ENCODE assay signal across 8 cellular contexts in genomic region chrX:130171446-130172126, GRCh38. TPM values are rescaled to one million over a fixed set of nuclear protein-coding genes. Genes with fewer than 3 reads are reported as not detected.
DNase-seq lines count a peak whose midpoint lies in the region; ATAC-seq and TF ChIP-seq lines count a peak whose summit lies in the region.

Gene RAB33A, plus strand, starts transcription at chrX:130171962. Its CDS starts 101 bp downstream, at chrX:130172063.

- no peaks in the 10 kb centered on the region for H3K36me3 ChIP-seq in CD8-positive, alpha-beta T cell (ENCODE audit: insufficient read depth, low read length)
- H3K36me3 ChIP-seq in GM23338 (ENCODE audit: insufficient read depth) (no peaks in the 10 kb centered on the region), PC-3 (ENCODE audit: low read depth, low read length) (no peaks in the 10 kb centered on the region)

- H2AFZ ChIP-seq in GM23338 (peak within 1 kb of the TSS; percentile 85), PC-3 (ENCODE audit: low read length) (peak within 1 kb of the TSS; percentile 73)

- peak; percentile 58 for ATAC-seq in CD8-positive, alpha-beta T cell
- peak; percentile 79 for ATAC-seq in GM23338
- peak; percentile 21; the same call in 1 of the 2 replicates for ATAC-seq in PC-3
- peak; percentile 32 for ATAC-seq in left ventricle myocardium superior
- ATAC-seq in GM18861 (IDR thresholded peaks at IDR 0.05; ENCODE audit: unreplicated experiment) = no peak
- ATAC-seq in GM19467 (IDR thresholded peaks at IDR 0.05; ENCODE audit: unreplicated experiment) = no peak

- POLR2A ChIA-PET in CD8-positive, alpha-beta T cell (lab: Charles Lee) = interaction anchor here (1.7 to 2.7 kb wide), 3 partner anchors 15 to 84 kb away, joined by 5 to 11 read pairs (median 9); partner anchors contain the start of gene ELF4
- POLR2A ChIA-PET in PC-3 (lab: Charles Lee; ENCODE audit: unreplicated experiment) = no interaction called here

- intact Hi-C loops in CD8-positive, alpha-beta T cell (cut with DNase I, micrococcal nuclease) = loop anchor here (5.0 to 10.0 kb wide), 4 partner anchors 89 to 407 kb away; partner anchors contain the start of gene BCORL1 (in 1 of the 2)
- intact Hi-C loops in PC-3 (cut with micrococcal nuclease) (no loop called here), left ventricle myocardium superior (cut with micrococcal nuclease) (no loop called here), posterior cingulate gyrus (cut with DNase I) (no loop called here)

- peak within 1 kb of the TSS; percentile 89 for H3K4me3 Mint-ChIP-seq in CD8-positive, alpha-beta T cell
- H3K4me3 Mint-ChIP-seq in GM23338 = peak within 1 kb of the TSS; percentile 87
- H3K4me3 Mint-ChIP-seq in activated naive CD8-positive, alpha-beta T cell treated with anti-CD3 and anti-CD28 coated beads for 36 hours = peak within 1 kb of the TSS; percentile 90

- H3K36me3 Mint-ChIP-seq in CD8-positive, alpha-beta T cell = peaks cover 5% of the 10 kb centered on the region
- no peaks in the 10 kb centered on the region; the same call in 2 of the 3 replicates for H3K36me3 Mint-ChIP-seq in GM23338 (ENCODE audit: low read depth)
- peaks cover 11% of the 10 kb centered on the region for H3K36me3 Mint-ChIP-seq in activated naive CD8-positive, alpha-beta T cell treated with anti-CD3 and anti-CD28 coated beads for 36 hours

- H3K4me2 ChIP-seq in GM23338 (peak within 1 kb of the TSS; percentile 84), PC-3 (ENCODE audit: low read length) (peak within 1 kb of the TSS; percentile 75)

- peak; percentile 16 to 68 (median 34) for DNase-seq in CD8-positive, alpha-beta T cell
- DNase-seq in GM23338 (ENCODE audit: low spot score) = peak; percentile 50
- DNase-seq in PC-3 = no peak
- DNase-seq in activated naive CD8-positive, alpha-beta T cell treated with anti-CD3 and anti-CD28 coated beads for 36 hours = peak; percentile 47
- peak; percentile 39 for DNase-seq in left ventricle myocardium superior
- peak; percentile 58 to 97 (median 68) for DNase-seq in posterior cingulate gyrus

- peak within 1 kb of the TSS; percentile 69 for H3K27ac ChIP-seq in CD8-positive, alpha-beta T cell (ENCODE audit: low read depth, low read length)
- H3K27ac ChIP-seq in GM23338 (ENCODE audit: low read depth) (no peak within 1 kb of the TSS), PC-3 (ENCODE audit: low read length) (no peak within 1 kb of the TSS)

- no TSS peak for BruUV-seq in PC-3 (replicated peaks; lab: Mats Ljungman, UMichigan)

- H3K27me3 Mint-ChIP-seq in CD8-positive, alpha-beta T cell (ENCODE audit: low read depth) = no peaks in the 10 kb centered on the region
- H3K27me3 Mint-ChIP-seq in GM23338 (ENCODE audit: insufficient read depth, low read depth, poor library complexity) = peaks cover 18% of the 10 kb centered on the region
- H3K27me3 Mint-ChIP-seq in activated naive CD8-positive, alpha-beta T cell treated with anti-CD3 and anti-CD28 coated beads for 36 hours = no peaks in the 10 kb centered on the region

- peak within 1 kb of the TSS; percentile 74 for H3K4me3 ChIP-seq in CD8-positive, alpha-beta T cell (ENCODE audit: low read depth, low read length)
- H3K4me3 ChIP-seq in GM23338 = peak within 1 kb of the TSS; percentile 65
- H3K4me3 ChIP-seq in PC-3 (ENCODE audit: low read length) = peak within 1 kb of the TSS; percentile 56; the same call in 1 of the 2 replicates

- H3K4me1 Mint-ChIP-seq in CD8-positive, alpha-beta T cell (ENCODE audit: low read depth) = peaks cover 48% of the 10 kb centered on the region
- peaks cover 15% of the 10 kb centered on the region; the same call in 2 of the 3 replicates for H3K4me1 Mint-ChIP-seq in GM23338
- H3K4me1 Mint-ChIP-seq in activated naive CD8-positive, alpha-beta T cell treated with anti-CD3 and anti-CD28 coated beads for 36 hours = peaks cover 37% of the 10 kb centered on the region

- H3K4me1 ChIP-seq in CD8-positive, alpha-beta T cell (ENCODE audit: insufficient read depth, low read length) = peaks cover 24% of the 10 kb centered on the region
- H3K4me1 ChIP-seq in GM23338 (ENCODE audit: insufficient read depth) (peaks cover 5% of the 10 kb centered on the region; the same call in 1 of the 2 replicates), PC-3 (ENCODE audit: insufficient read depth, low read length) (peaks cover 27% of the 10 kb centered on the region)

- CTCF ChIA-PET in CD8-positive, alpha-beta T cell (lab: Charles Lee) = interaction anchor here (1.1 to 1.5 kb wide), 2 partner anchors 18 to 20 kb away, joined by 3 to 4 read pairs; no protein-coding TSS in a partner anchor
- CTCF ChIA-PET in PC-3 (lab: Charles Lee) = no interaction called here

- no peak within 1 kb of the TSS for H3K9ac ChIP-seq in PC-3 (ENCODE audit: low read length)

- H3K79me2 ChIP-seq in GM23338 (replicated peaks; ENCODE audit: insufficient read depth) (no peaks in the 10 kb centered on the region), PC-3 (ENCODE audit: low read length) (no peaks in the 10 kb centered on the region; the same call in 1 of the 2 replicates)

- no peaks in the 10 kb centered on the region for H3K9me2 ChIP-seq in GM23338 (ENCODE audit: insufficient read depth)
- H3K9me2 ChIP-seq in PC-3 (replicated peaks; ENCODE audit: low read length) = no peaks in the 10 kb centered on the region

- H3F3A ChIP-seq in GM23338 (replicated peaks; ENCODE audit: low read depth) (no peaks in the 10 kb centered on the region), PC-3 (ENCODE audit: low read length, unreplicated experiment) (no peaks in the 10 kb centered on the region)

- no peaks in the 10 kb centered on the region for H3K9me3 Mint-ChIP-seq in CD8-positive, alpha-beta T cell
- no peaks in the 10 kb centered on the region; the same call in 2 of the 3 replicates for H3K9me3 Mint-ChIP-seq in GM23338
- no peaks in the 10 kb centered on the region for H3K9me3 Mint-ChIP-seq in activated naive CD8-positive, alpha-beta T cell treated with anti-CD3 and anti-CD28 coated beads for 36 hours

- no peaks in the 10 kb centered on the region for H3K9me3 ChIP-seq in CD8-positive, alpha-beta T cell (ENCODE audit: low read length)
- no peaks in the 10 kb centered on the region for H3K9me3 ChIP-seq in PC-3 (ENCODE audit: low read length)

- H3K27me3 ChIP-seq in CD8-positive, alpha-beta T cell (ENCODE audit: insufficient read depth, low read length) = no peaks in the 10 kb centered on the region
- H3K27me3 ChIP-seq in GM23338 (ENCODE audit: insufficient read depth) = peaks cover 13% of the 10 kb centered on the region; the same call in 1 of the 2 replicates
- H3K27me3 ChIP-seq in PC-3 (ENCODE audit: low read length) = no peaks in the 10 kb centered on the region

- H4K20me1 ChIP-seq in GM23338 (replicated peaks; ENCODE audit: insufficient read depth) (no peaks in the 10 kb centered on the region), PC-3 (ENCODE audit: low read length) (no peaks in the 10 kb centered on the region)

- TF ChIP-seq CTCF in CD8-positive, alpha-beta T cell (IDR thresholded peaks at IDR 0.05) = no peak
- TF ChIP-seq CTCF in GM23338 (conservative IDR thresholded peaks at IDR 0.05; ENCODE audit: low read depth in 2 of 2) (no peak), PC-3 (conservative IDR thresholded peaks at IDR 0.05; ENCODE audit: low read depth, low read length) (no peak)

- H3K27ac Mint-ChIP-seq in CD8-positive, alpha-beta T cell = peak within 1 kb of the TSS; percentile 95
- H3K27ac Mint-ChIP-seq in GM23338 = no peak within 1 kb of the TSS
- H3K27ac Mint-ChIP-seq in activated naive CD8-positive, alpha-beta T cell treated with anti-CD3 and anti-CD28 coated beads for 36 hours = peak within 1 kb of the TSS; percentile 95

RNA-seq across cellular contexts. Expression of gene RAB33A, which starts in this region (rescaled TPM):
- 1 to 10 TPM; 9.2 to 9.7 TPM for total RNA-seq in CD8-positive, alpha-beta T cell
- total RNA-seq in GM23338 (2014; rRNA removed; shearing (Covaris generic)) = 4.9 and 6.5 TPM in 2 replicates
- polyA plus RNA-seq in GM23338 (2016; fragmentation: Nextera tagmentation; extraction: Ambion mirVana) = 4.7 and 5.5 TPM in 2 replicates
- total RNA-seq in PC-3 (2014; rRNA removed) (not detected in 2 replicates), left ventricle myocardium superior (0.59 TPM)
- total RNA-seq in activated naive CD8-positive, alpha-beta T cell treated with anti-CD3 and anti-CD28 coated beads for 36 hours = 10 to 100 TPM; 22.6 to 26.1 TPM

Comparison
In these comparisons a context has a peak if more than half of its experiments do, and no peak if none do; other contexts are left out.
1. Peak in ATAC-seq, H3K4me3 ChIP-seq and H3K4me2 ChIP-seq in PC-3; RNA of the gene not detected or under 1 TPM.
2. Peak in DNase-seq and ATAC-seq in left ventricle myocardium superior; RNA of the gene not detected or under 1 TPM.
3. ATAC-seq: peak in CD8-positive, alpha-beta T cell (single experiment) and GM23338 (single experiment); none in GM18861 (single experiment) and GM19467 (single experiment).
4. intact Hi-C loops: an anchor here in CD8-positive, alpha-beta T cell (5.0 to 10.0 kb wide); none called in PC-3, left ventricle myocardium superior and posterior cingulate gyrus.
5. Peak in every context shown above with its lines, with median percentiles within 50 percentile points of each other: H3K4me3 ChIP-seq and H3K4me3 Mint-ChIP-seq.